ENCODE assay signal across 7 cellular contexts in the genomic region with DNA sequence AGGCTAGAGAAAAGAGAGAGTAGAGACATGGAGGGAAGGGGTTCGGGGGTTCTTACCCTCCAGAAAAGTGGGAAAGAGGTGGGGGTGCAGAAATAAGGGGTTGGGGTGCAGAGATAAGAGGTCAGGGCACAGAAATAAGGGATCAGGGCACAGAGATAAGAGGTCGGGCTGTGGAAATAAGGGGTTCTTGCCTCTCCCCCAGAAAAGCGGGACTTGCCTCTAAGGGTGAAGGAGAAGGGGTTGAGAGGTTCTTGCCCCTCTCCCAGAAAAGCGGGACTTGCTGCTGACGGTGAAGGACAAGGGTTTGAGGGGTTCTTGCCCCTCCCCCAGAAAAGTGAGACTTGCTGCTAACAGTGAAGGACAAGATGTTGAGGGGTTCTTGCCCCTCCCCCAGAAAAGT.
DNase-seq lines count a peak whose midpoint lies in the region; ATAC-seq, FAIRE-seq and TF ChIP-seq lines count a peak whose summit lies in the region.
"Not testable (repeated sequence)": the region's sequence is repeated elsewhere in the genome, so short reads cannot be mapped to it uniquely, and the experiment has no call there.

No MANE protein-coding gene starts in this region.

- peaks cover 0 to 16% (median 8%) of the 10 kb centered on the region in 5 donors for H3K9me3 Mint-ChIP-seq in CD8-positive, alpha-beta memory T cell
- not testable (repeated sequence) for H3K9me3 Mint-ChIP-seq in activated CD4-positive, alpha-beta T cell treated with anti-CD3 and anti-CD28 coated beads, Interleukin-2, amount 10 ng/mL, durations not matched to agents 24 days and 14 days; natural killer cell

- not testable (repeated sequence) for TF ChIP-seq CTCF in HEK293 (tag by site-specific recombination; IDR thresholded peaks at IDR 0.05); K562 (IDR thresholded peaks at IDR 0.05 in 2 of 3, conservative IDR thresholded peaks at IDR 0.05 in 1 of 3; ENCODE audit: insufficient read depth in 2 of 3, low read depth in 1 of 3, low read length in 3 of 3); coronary artery (IDR thresholded peaks at IDR 0.05); natural killer cell (IDR thresholded peaks at IDR 0.05)

- H4K20me1 ChIP-seq in K562 (replicated peaks; ENCODE audit: control insufficient read depth, insufficient read depth, low read length): peaks cover 10% of the 10 kb centered on the region

- not testable (repeated sequence) for H3K36me3 ChIP-seq in CD8-positive, alpha-beta memory T cell (ENCODE audit: insufficient read depth, low read length); HEK293 (ENCODE audit: control insufficient read depth in 2 of 2, insufficient read depth in 1 of 2, low read length in 2 of 2); neuronal stem cell (replicated peaks in 1 of 2; ENCODE audit: control insufficient read depth in 2 of 2, insufficient read depth in 2 of 2, low read length in 2 of 2)
- H3K36me3 ChIP-seq in K562 (ENCODE audit: control insufficient read depth, insufficient read depth, low read length): peaks cover 58% of the 10 kb centered on the region; the same call in 2 of the 3 replicates

- not testable (repeated sequence) for H3K27me3 Mint-ChIP-seq in CD8-positive, alpha-beta memory T cell; activated CD4-positive, alpha-beta T cell treated with anti-CD3 and anti-CD28 coated beads, Interleukin-2, amount 10 ng/mL, durations not matched to agents 24 days and 14 days; natural killer cell (ENCODE audit: low read depth in 2 of 2)

- TF ChIP-seq EP300 in K562 (IDR thresholded peaks at IDR 0.05; ENCODE audit: low read length): not testable (repeated sequence)

- H3K4me1 Mint-ChIP-seq in CD8-positive, alpha-beta memory T cell: peaks cover 0 to 24% (median 20%) of the 10 kb centered on the region in 3 donors
- H3K4me1 Mint-ChIP-seq in activated CD4-positive, alpha-beta T cell treated with anti-CD3 and anti-CD28 coated beads, Interleukin-2, amount 10 ng/mL, durations not matched to agents 24 days and 14 days: peaks cover 27% of the 10 kb centered on the region
- H3K4me1 Mint-ChIP-seq in natural killer cell: peaks cover 53 to 69% of the 10 kb centered on the region in 2 donors

- CTCF ChIA-PET in CD8-positive, alpha-beta memory T cell (lab: Charles Lee); HEK293 (lab: Yijun Ruan, JAX); K562 (lab: Yijun Ruan, JAX; ENCODE audit: low intra/inter-chr PET ratio): not testable (repeated sequence)

- in situ Hi-C loops in K562 (cut with MboI): not testable (repeated sequence)

- peak overlapping the region in 5 of 8 donors; percentile 37 to 82 (median 38) for H3K27ac Mint-ChIP-seq in CD8-positive, alpha-beta memory T cell
- peak overlapping the region; percentile 60 for H3K27ac Mint-ChIP-seq in activated CD4-positive, alpha-beta T cell treated with anti-CD3 and anti-CD28 coated beads, Interleukin-2, amount 10 ng/mL, durations not matched to agents 24 days and 14 days
- peak overlapping the region; percentile 86 for H3K27ac Mint-ChIP-seq in natural killer cell

- H4K91ac ChIP-seq in neuronal stem cell (ENCODE audit: low read depth, low read length, poor library complexity): not testable (repeated sequence)

- H3K4me3 Mint-ChIP-seq in CD8-positive, alpha-beta memory T cell; activated CD4-positive, alpha-beta T cell treated with anti-CD3 and anti-CD28 coated beads, Interleukin-2, amount 10 ng/mL, durations not matched to agents 24 days and 14 days: not testable (repeated sequence)
- peak overlapping the region; percentile 82 for H3K4me3 Mint-ChIP-seq in natural killer cell

- H3K9ac ChIP-seq in K562 (ENCODE audit: insufficient read depth in 1 of 2, low read depth in 2 of 2, low read length in 2 of 2): not testable (repeated sequence)
- H3K9ac ChIP-seq in neuronal stem cell (ENCODE audit: low read depth, low read length, poor library complexity): peak overlapping the region; percentile 18

- H3K27me3 ChIP-seq in CD8-positive, alpha-beta memory T cell (ENCODE audit: insufficient read depth, low read length, poor library complexity, severe bottlenecking); K562 (ENCODE audit: control insufficient read depth in 2 of 2, insufficient read depth in 2 of 2, low read length in 2 of 2); neuronal stem cell (ENCODE audit: control insufficient read depth in 3 of 3, insufficient read depth in 3 of 3, low read depth in 1 of 3, low read length in 3 of 3): not testable (repeated sequence)

- DNase-seq in CD8-positive, alpha-beta memory T cell; activated CD4-positive, alpha-beta T cell treated with anti-CD3 and anti-CD28 coated beads, Interleukin-2, amount 10 ng/mL, durations not matched to agents 24 days and 14 days; K562 (ENCODE audit: extremely low read depth in 1 of 4, low spot score in 3 of 4); natural killer cell; neuronal stem cell (ENCODE audit: low spot score): not testable (repeated sequence)
- DNase-seq in coronary artery (ENCODE audit: low spot score): peak; percentile 5

- not testable (repeated sequence) for H3K4me1 ChIP-seq in CD8-positive, alpha-beta memory T cell (ENCODE audit: insufficient read depth, low read length); HEK293 (ENCODE audit: control insufficient read depth, insufficient read depth, low read length); K562 (replicated peaks in 1 of 2; ENCODE audit: control insufficient read depth in 2 of 2, insufficient read depth in 2 of 2, low read length in 2 of 2); neuronal stem cell (ENCODE audit: control insufficient read depth in 2 of 2, insufficient read depth in 1 of 2, low read depth in 1 of 2, low read length in 2 of 2)

- not testable (repeated sequence) for H3K4me3 ChIP-seq in CD8-positive, alpha-beta memory T cell (ENCODE audit: low read length); HEK293 (ENCODE audit: low read depth, low read length); K562; coronary artery; neuronal stem cell (ENCODE audit: low read length in 2 of 2)

- H2BK120ac ChIP-seq in neuronal stem cell (ENCODE audit: low read depth, low read length): not testable (repeated sequence)

- not testable (repeated sequence) for H3K18ac ChIP-seq in neuronal stem cell (ENCODE audit: low read length)

- not testable (repeated sequence) for H3K9me1 ChIP-seq in K562 (ENCODE audit: control insufficient read depth, insufficient read depth, low read length)

- not testable (repeated sequence) for H2BK5ac ChIP-seq in neuronal stem cell (ENCODE audit: low read length)

- H3K23ac ChIP-seq in neuronal stem cell (ENCODE audit: low read depth, low read length, poor library complexity): not testable (repeated sequence)

- TF ChIP-seq POLR2A in K562 (conservative IDR thresholded peaks at IDR 0.05): not testable (repeated sequence)

- not testable (repeated sequence) for H3K4me2 ChIP-seq in K562 (ENCODE audit: insufficient read depth, low read length); neuronal stem cell (ENCODE audit: insufficient read depth, low read length, poor library complexity, severe bottlenecking)

- TF ChIP-seq RAD21 in K562 (CRISPR knock-in tag; conservative IDR thresholded peaks at IDR 0.05 in 1 of 2, IDR thresholded peaks at IDR 0.05 in 1 of 2): not testable (repeated sequence)

- not testable (repeated sequence) for H3K27ac ChIP-seq in CD8-positive, alpha-beta memory T cell (ENCODE audit: low read depth, low read length); HEK293 (ENCODE audit: extremely low read depth, low read depth, low read length); K562 (ENCODE audit: extremely low read depth, low read depth, low read length); coronary artery; neuronal stem cell (replicated peaks; ENCODE audit: low read length)

- H3K36me3 Mint-ChIP-seq in CD8-positive, alpha-beta memory T cell; activated CD4-positive, alpha-beta T cell treated with anti-CD3 and anti-CD28 coated beads, Interleukin-2, amount 10 ng/mL, durations not matched to agents 24 days and 14 days (ENCODE audit: low read depth); natural killer cell: not testable (repeated sequence)

- POLR2A ChIA-PET in CD8-positive, alpha-beta memory T cell (lab: Charles Lee); HEK293 (lab: Yijun Ruan, JAX); K562 (lab: Yijun Ruan, JAX): not testable (repeated sequence)

- ATAC-seq in K562, natural killer cell: not testable (repeated sequence)

- not testable (repeated sequence) for H3K4ac ChIP-seq in neuronal stem cell (ENCODE audit: low read length)

- 57% methylated on average over 3 of the region's 5 CpGs for WGBS in K562 (ENCODE audit: insufficient coverage, low coverage, missing lambda C conversion rate)
- no CpG with 5 or more reads among the region's 5 CpGs for WGBS in neuronal stem cell (ENCODE audit: extremely low coverage in 2 of 2, insufficient read length in 2 of 2, insufficient replicate concordance in 1 of 2), 2 donors

- not testable (repeated sequence) for H3K9me3 ChIP-seq in CD8-positive, alpha-beta memory T cell (ENCODE audit: low read length); HEK293 (ENCODE audit: control insufficient read depth, insufficient read depth, low read depth, low read length); K562 (replicated peaks; ENCODE audit: control insufficient read depth, insufficient read depth, low read depth, low read length); neuronal stem cell (replicated peaks in 1 of 2; ENCODE audit: control insufficient read depth in 2 of 2, insufficient read depth in 1 of 2, low read depth in 1 of 2, low read length in 2 of 2)

- intact Hi-C loops in activated CD4-positive, alpha-beta T cell treated with anti-CD3 and anti-CD28 coated beads, Interleukin-2, amount 10 ng/mL, durations not matched to agents 24 days and 14 days (cut with micrococcal nuclease); K562 (cut with micrococcal nuclease); natural killer cell (cut with micrococcal nuclease): not testable (repeated sequence)

- H2AFZ ChIP-seq in K562 (ENCODE audit: low read depth, low read length); neuronal stem cell (ENCODE audit: low read length): not testable (repeated sequence)

- not testable (repeated sequence) for H3K14ac ChIP-seq in neuronal stem cell (ENCODE audit: low read length)

- H2BK12ac ChIP-seq in neuronal stem cell (ENCODE audit: low read length): not testable (repeated sequence)

- not testable (repeated sequence) for H2AK5ac ChIP-seq in neuronal stem cell (ENCODE audit: low read depth, low read length)

- H3K79me2 ChIP-seq in K562 (ENCODE audit: control insufficient read depth, insufficient read depth, low read length): not testable (repeated sequence)

- H2BK15ac ChIP-seq in neuronal stem cell (ENCODE audit: low read length): not testable (repeated sequence)

- H3K79me1 ChIP-seq in neuronal stem cell (ENCODE audit: low read depth, low read length): not testable (repeated sequence)

- BruUV-seq in K562 (replicated peaks; lab: Mats Ljungman, UMichigan): not testable (repeated sequence)

- not testable (repeated sequence) for H4K8ac ChIP-seq in neuronal stem cell (ENCODE audit: low read depth, low read length)

- not testable (repeated sequence) for FAIRE-seq in K562 (lab: Jason Lieb, UNC)
